In the genomic region with DNA sequence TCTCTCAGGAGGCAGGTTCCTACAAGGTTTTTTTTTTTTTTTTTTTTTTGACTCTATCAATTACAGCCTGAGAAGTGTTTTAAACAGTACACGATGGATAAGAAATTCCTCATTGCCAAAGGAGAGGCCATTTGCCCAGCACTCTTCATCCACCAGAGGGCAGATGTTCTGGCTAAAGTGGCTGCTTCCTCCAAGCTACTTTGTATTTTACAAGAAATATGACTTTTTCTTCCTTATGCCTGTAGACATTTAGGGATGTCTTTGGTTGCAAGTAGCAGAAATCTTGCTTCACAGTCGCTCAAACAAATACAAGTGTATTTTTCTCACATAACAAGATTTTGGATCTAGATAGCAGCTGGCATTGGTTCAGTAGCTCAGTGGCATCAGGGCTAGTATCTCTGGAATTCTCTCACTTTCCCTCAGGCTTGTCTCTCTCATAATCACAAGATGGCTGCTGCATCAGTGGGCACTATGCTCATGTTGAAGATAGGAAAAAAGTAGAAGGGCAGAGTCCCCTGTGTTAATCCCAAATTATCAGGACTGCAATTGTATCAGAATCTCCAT, we compare ENCODE assay signal across 8 cellular contexts.
A peak's percentile ranks its signal among the peaks of the same experiment; 100 is the strongest.
DNase-seq lines count a peak whose midpoint lies in the region; ATAC-seq and TF ChIP-seq lines count a peak whose summit lies in the region.

No MANE protein-coding gene starts in this region.

- H3K9me3 ChIP-seq in left ventricle myocardium inferior (replicated peaks) = peaks cover 14% of the 10 kb centered on the region
- H3K9me3 ChIP-seq in stomach = no peaks in the 10 kb centered on the region

- no peak overlapping the region for H3K4me3 ChIP-seq in left ventricle myocardium inferior
- no peak overlapping the region for H3K4me3 ChIP-seq in stomach

- TF ChIP-seq CTCF in left ventricle myocardium inferior (IDR thresholded peaks at IDR 0.05; ENCODE audit: borderline replicate concordance) (peak; percentile 86), stomach (IDR thresholded peaks at IDR 0.05) (peak in 4 of 7 experiments; percentile 42 to 67 (median 56))

- DNase-seq in AG08396 (ENCODE audit: low spot score) (peak; percentile 39), SW 1271 (lab: John Stamatoyannopoulos, UW) (peak; percentile 46 to 51), left ventricle myocardium inferior (no peak), stomach (peak; percentile 27), DMS79 treated with DMSO at 0.1 percent for 48 hours (lab: John Stamatoyannopoulos, UW) (no peak)
- no peak for DNase-seq in activated CD8-positive, alpha-beta memory T cell treated with anti-CD3 and anti-CD28 coated beads, Interleukin-2, amount 50 U/mL, for 48 hours

- TF ChIP-seq EP300 in stomach (IDR thresholded peaks at IDR 0.05) = no peak

- no peak for TF ChIP-seq POLR2A in stomach (IDR thresholded peaks at IDR 0.05)

- H3K36me3 ChIP-seq in left ventricle myocardium inferior (no peaks in the 10 kb centered on the region), stomach (no peaks in the 10 kb centered on the region)

- H3K4me1 ChIP-seq in left ventricle myocardium inferior (peaks cover 36% of the 10 kb centered on the region), stomach (peaks cover 0 to 9% (median 0%) of the 10 kb centered on the region in 4 donors)

- intact Hi-C loops in left ventricle myocardium inferior (cut with micrococcal nuclease) (loop anchor here (5.0 kb wide), 1 partner anchor 188 kb away; no protein-coding TSS in a partner anchor), stomach (cut with DNase I; ENCODE audit: low total_unique reads) (no loop called here)

- H3K27me3 ChIP-seq in left ventricle myocardium inferior (ENCODE audit: low read depth) = no peaks in the 10 kb centered on the region
- H3K27me3 ChIP-seq in stomach = no peaks in the 10 kb centered on the region

- 13 to 22% (median 17%) methylated on average over 2 of the region's 2 CpGs for WGBS in stomach, 5 donors

- H3K27ac ChIP-seq in left ventricle myocardium inferior (replicated peaks) (peak overlapping the region; percentile 46), stomach (no peak overlapping the region)

- peak; percentile 75 for ATAC-seq in GM18502 (IDR thresholded peaks at IDR 0.05; ENCODE audit: poor library complexity, unreplicated experiment)
- peak; percentile 64 for ATAC-seq in HG03378 (IDR thresholded peaks at IDR 0.05; ENCODE audit: unreplicated experiment)

Comparison
In these comparisons a context has a peak if more than half of its experiments do, and no peak if none do; other contexts are left out.
1. DNase-seq: peak in AG08396 (single experiment), SW 1271 (2 of 2) and stomach (single experiment); none in left ventricle myocardium inferior (single experiment), DMS79 treated with DMSO at 0.1 percent for 48 hours (single experiment) and activated CD8-positive, alpha-beta memory T cell treated with anti-CD3 and anti-CD28 coated beads, Interleukin-2, amount 50 U/mL, for 48 hours (single experiment).